ENCODE assay signal across 30 cellular contexts in genomic region chr1:40915581-40915980, GRCh38. TPM values are rescaled to one million over a fixed set of nuclear protein-coding genes. Genes with fewer than 3 reads are reported as not detected.
DNase-seq lines count a peak whose midpoint lies in the region; ATAC-seq and TF ChIP-seq lines count a peak whose summit lies in the region.
"Had no signal": no experiment of that assay in that cellular context is flagged by ENCODE, and none has a peak within 500 bp of the region (broad histone marks: within the 10 kb centered on the region; RNA-seq: fewer than 3 reads in every experiment).

No MANE protein-coding gene starts in this region.

- H3K9me3 Mint-ChIP-seq in type B pancreatic cell: no peaks in the 10 kb centered on the region
- H3K9me3 Mint-ChIP-seq: neural crest cell; stimulated activated naive CD8-positive, alpha-beta T cell treated with anti-CD3 and anti-CD28 coated beads, Interleukin-15, Interleukin-2, amounts not matched to agents 100 ng/mL and 50 ng/mL, for 24 hours had no signal

- no peaks in the 10 kb centered on the region for H3K27me3 Mint-ChIP-seq in type B pancreatic cell
- H3K27me3 Mint-ChIP-seq: activated CD8-positive, alpha-beta memory T cell treated with anti-CD3 and anti-CD28 coated beads, Interleukin-2, amount 10 ng/mL, durations not matched to agents 7 days and 5 days; stimulated activated naive CD8-positive, alpha-beta T cell treated with anti-CD3 and anti-CD28 coated beads, Interleukin-15, Interleukin-2, amounts not matched to agents 100 ng/mL and 50 ng/mL, for 24 hours; T-helper 17 cell had no signal

- H3K27ac Mint-ChIP-seq in type B pancreatic cell: no peak overlapping the region
- H3K27ac Mint-ChIP-seq: activated CD8-positive, alpha-beta memory T cell treated with anti-CD3 and anti-CD28 coated beads, Interleukin-2, amount 10 ng/mL, durations not matched to agents 7 days and 5 days; stimulated activated naive CD8-positive, alpha-beta T cell treated with anti-CD3 and anti-CD28 coated beads, Interleukin-15, Interleukin-2, amounts not matched to agents 100 ng/mL and 50 ng/mL, for 24 hours; T-helper 17 cell had no signal

- TF ChIP-seq CTCF in upper lobe of right lung (IDR thresholded peaks at IDR 0.05): no peak
- no peak for TF ChIP-seq CTCF in type B pancreatic cell (conservative IDR thresholded peaks at IDR 0.05)

- no peaks in the 10 kb centered on the region for H3K36me3 ChIP-seq in upper lobe of right lung
- H3K36me3 ChIP-seq: pancreas, spleen, tibial nerve had no signal

- ATAC-seq in upper lobe of right lung (peak; percentile 36), GM21529 (IDR thresholded peaks at IDR 0.05; ENCODE audit: unreplicated experiment) (no peak), GM18858 (IDR thresholded peaks at IDR 0.05; ENCODE audit: unreplicated experiment) (no peak)
- ATAC-seq: activated CD8-positive, alpha-beta memory T cell treated with anti-CD3 and anti-CD28 coated beads, Interleukin-2, amount 10 ng/mL, durations not matched to agents 7 days and 5 days; SK-N-SH treated with all-trans-retinoic acid at 6 μM for 48 hours; T-helper 17 cell had no signal

- DNase-seq in NCI-H446 treated with DMSO at 0.1 percent for 48 hours (lab: John Stamatoyannopoulos, UW) (peak; percentile 16), NCI-H446 (lab: John Stamatoyannopoulos, UW) (no peak), caudate nucleus (lab: John Stamatoyannopoulos, UW) (peak in 21 of 61 donors; percentile 5 to 68 (median 15)), medulla oblongata (ENCODE audit: extremely low spot score) (peak; percentile 26), upper lobe of right lung (no peak), type B pancreatic cell (ENCODE audit: extremely low spot score, unreplicated experiment) (no peak)
- DNase-seq: activated CD8-positive, alpha-beta memory T cell treated with anti-CD3 and anti-CD28 coated beads, Interleukin-2, amount 10 ng/mL, durations not matched to agents 7 days and 5 days; activated naive CD4-positive, alpha-beta T cell treated with Interleukin-2 at 50 U/mL for 16 hours; activated T-cell treated with anti-CD3 and anti-CD28 coated beads, Interleukin-2, amount 50 U/mL, for 48 hours; foreskin melanocyte; GF-D8; GM23248; IMR-90; kidney glomerular epithelial cell; NCI-H1048; NCI-H1694; NCI-H2171 treated with DMSO at 0.1 percent for 48 hours; NCI-H524 treated with DMSO at 0.1 percent for 48 hours; spleen; stimulated activated CD4-positive, alpha-beta T cell treated with anti-CD3 and anti-CD28 coated beads, Interleukin-2, amount 100 ng/mL, for 24 hours; stimulated activated CD8-positive, alpha-beta memory T cell treated with anti-CD3 and anti-CD28 coated beads, Interleukin-4, amount 100 ng/mL, for 48 hours; T-helper 17 cell had no signal

- no peaks in the 10 kb centered on the region for H3K27me3 ChIP-seq in upper lobe of right lung
- H3K27me3 ChIP-seq: pancreas, spleen, tibial nerve had no signal

- H3K4me1 ChIP-seq in upper lobe of right lung: no peaks in the 10 kb centered on the region
- H3K4me1 ChIP-seq: spleen had no signal

- no peaks in the 10 kb centered on the region for H3K36me3 Mint-ChIP-seq in type B pancreatic cell
- H3K36me3 Mint-ChIP-seq: activated CD8-positive, alpha-beta memory T cell treated with anti-CD3 and anti-CD28 coated beads, Interleukin-2, amount 10 ng/mL, durations not matched to agents 7 days and 5 days had no signal

- H3K4me3 Mint-ChIP-seq in type B pancreatic cell: no peak overlapping the region
- H3K4me3 Mint-ChIP-seq: activated CD8-positive, alpha-beta memory T cell treated with anti-CD3 and anti-CD28 coated beads, Interleukin-2, amount 10 ng/mL, durations not matched to agents 7 days and 5 days; neural crest cell; stimulated activated naive CD8-positive, alpha-beta T cell treated with anti-CD3 and anti-CD28 coated beads, Interleukin-15, Interleukin-2, amounts not matched to agents 100 ng/mL and 50 ng/mL, for 24 hours; T-helper 17 cell had no signal

- H3K4me1 Mint-ChIP-seq in type B pancreatic cell (ENCODE audit: unreplicated experiment): no peaks in the 10 kb centered on the region
- H3K4me1 Mint-ChIP-seq: activated CD8-positive, alpha-beta memory T cell treated with anti-CD3 and anti-CD28 coated beads, Interleukin-2, amount 10 ng/mL, durations not matched to agents 7 days and 5 days; T-helper 17 cell had no signal

- H3K4me3 ChIP-seq in upper lobe of right lung: no peak overlapping the region
- H3K4me3 ChIP-seq: GM23248, lung, pancreas, spleen, tibial nerve had no signal

- H3K27ac ChIP-seq in caudate nucleus (ENCODE audit: low read depth, low read length): peak overlapping the region; percentile 76
- H3K27ac ChIP-seq in upper lobe of right lung: no peak overlapping the region
- H3K27ac ChIP-seq: GM23248, spleen, tibial nerve had no signal

- intact Hi-C loops in upper lobe of right lung (cut with DNase I): no loop called here

- H3K9me3 ChIP-seq in upper lobe of right lung: no peaks in the 10 kb centered on the region
- H3K9me3 ChIP-seq: pancreas, spleen, tibial nerve had no signal

RNA-seq across cellular contexts. Expression of gene CITED4, which starts 53.4 kb away (rescaled TPM):
- total RNA-seq in upper lobe of right lung (23.2 TPM), type B pancreatic cell (ENCODE audit: low replicate concordance) (101 and 207 TPM in 2 replicates)
- total RNA-seq: GM23248 had no signal

Comparison
In these comparisons a context has a peak if more than half of its experiments do, and no peak if none do; other contexts are left out.
1. DNase-seq: peak in NCI-H446 treated with DMSO at 0.1 percent for 48 hours (single experiment) and medulla oblongata (single experiment); none in NCI-H446 (0 of 2), upper lobe of right lung (single experiment) and type B pancreatic cell (single experiment).